Comparison of ENCODE assay signal across 8 cellular contexts in genomic region chr6:142885182-142885867, GRCh38. TPM values are rescaled to one million over a fixed set of nuclear protein-coding genes. Genes with fewer than 3 reads are reported as not detected.
DNase-seq lines count a peak whose midpoint lies in the region; ATAC-seq, FAIRE-seq and TF ChIP-seq lines count a peak whose summit lies in the region.

No MANE protein-coding gene starts in this region.

- TF ChIP-seq RAD21 in K562 (CRISPR knock-in tag; conservative IDR thresholded peaks at IDR 0.05 in 1 of 2, IDR thresholded peaks at IDR 0.05 in 1 of 2): peak in 1 of 2 experiments; percentile 25; a peak in 1 of 4 replicates

- DNase-seq in COLO829 (ENCODE audit: low spot score) (peak; percentile 63), SK-MEL-5 (ENCODE audit: low read depth, low spot score) (peak; percentile 96), K562 (ENCODE audit: extremely low read depth in 1 of 4, low spot score in 3 of 4) (peak in 1 of 4 experiments; percentile 31), DMS114 treated with DMSO at 0.1 percent for 48 hours (lab: John Stamatoyannopoulos, UW; ENCODE audit: unreplicated experiment) (no peak)

- intact Hi-C loops in K562 (cut with micrococcal nuclease): no loop called here

- no TSS peak for BruUV-seq in K562 (replicated peaks; lab: Mats Ljungman, UMichigan)

- ATAC-seq in GM19395 (IDR thresholded peaks at IDR 0.05; ENCODE audit: unreplicated experiment): peak; percentile 62
- peak; percentile 79 for ATAC-seq in HG03432 (IDR thresholded peaks at IDR 0.05; ENCODE audit: unreplicated experiment)
- no peak; the same call in 1 of the 3 replicates for ATAC-seq in K562

- H3K9ac ChIP-seq in K562 (ENCODE audit: insufficient read depth in 1 of 2, low read depth in 2 of 2, low read length in 2 of 2) (no peak overlapping the region), iPS-20b (ENCODE audit: low read depth, low read length) (peak overlapping the region; percentile 25; the same call in 1 of the 2 replicates), skeletal muscle tissue (ENCODE audit: low read depth in 1 of 3, low read length in 3 of 3) (peak overlapping the region; percentile 70 to 80 (median 79))

- POLR2A ChIA-PET in K562 (lab: Yijun Ruan, JAX): interaction anchor here (0.6 kb wide), 1 partner anchor 80 kb away, joined by 3 read pairs; no protein-coding TSS in a partner anchor

- no peak overlapping the region for H2AFZ ChIP-seq in K562 (ENCODE audit: low read depth, low read length)

- no peaks in the 10 kb centered on the region for H3K4me1 ChIP-seq in K562 (replicated peaks in 1 of 2; ENCODE audit: control insufficient read depth in 2 of 2, insufficient read depth in 2 of 2, low read length in 2 of 2)
- H3K4me1 ChIP-seq in iPS-20b (ENCODE audit: insufficient read depth, low read length): peaks cover 29% of the 10 kb centered on the region
- peaks cover 26 to 43% (median 34%) of the 10 kb centered on the region in 3 donors for H3K4me1 ChIP-seq in skeletal muscle tissue (ENCODE audit: control insufficient read depth in 3 of 3, insufficient read depth in 3 of 3, low read length in 3 of 3)

- no peak for FAIRE-seq in K562 (lab: Jason Lieb, UNC)

- no peak overlapping the region for H3K4me2 ChIP-seq in K562 (ENCODE audit: insufficient read depth, low read length)

- no peaks in the 10 kb centered on the region for H3K9me3 ChIP-seq in K562 (replicated peaks; ENCODE audit: control insufficient read depth, insufficient read depth, low read depth, low read length)
- no peaks in the 10 kb centered on the region for H3K9me3 ChIP-seq in iPS-20b (ENCODE audit: insufficient read depth, low read depth, low read length)
- no peaks in the 10 kb centered on the region for H3K9me3 ChIP-seq in skeletal muscle tissue (ENCODE audit: control insufficient read depth in 3 of 3, low read length in 3 of 3)

- no peaks in the 10 kb centered on the region for H3K9me1 ChIP-seq in K562 (ENCODE audit: control insufficient read depth, insufficient read depth, low read length)

- H3K27me3 ChIP-seq in K562 (ENCODE audit: control insufficient read depth in 2 of 2, insufficient read depth in 2 of 2, low read length in 2 of 2): 0 out of 5 replicates have a peak, but pooled peaks cover 0 to under 1% of the 10 kb centered on the region in 2 experiments
- no peaks in the 10 kb centered on the region for H3K27me3 ChIP-seq in iPS-20b (ENCODE audit: insufficient read depth, low read length)
- H3K27me3 ChIP-seq in skeletal muscle tissue (ENCODE audit: control insufficient read depth in 3 of 3, insufficient read depth in 3 of 3, low read length in 3 of 3): no peaks in the 10 kb centered on the region

- H3K27ac ChIP-seq in K562 (ENCODE audit: extremely low read depth, low read depth, low read length) (no peak overlapping the region), iPS-20b (ENCODE audit: low read length) (peak overlapping the region; percentile 16), skeletal muscle tissue (ENCODE audit: low read depth, low read length) (peak overlapping the region; percentile 90)

- no peaks in the 10 kb centered on the region for H3K79me2 ChIP-seq in K562 (ENCODE audit: control insufficient read depth, insufficient read depth, low read length)

- WGBS in K562 (ENCODE audit: insufficient coverage, low coverage, missing lambda C conversion rate): 0% methylated on average over 10 of the region's 10 CpGs

- H3K4me3 ChIP-seq in K562 (no peak overlapping the region), iPS-20b (ENCODE audit: low read length) (peak overlapping the region; percentile 5), skeletal muscle tissue (ENCODE audit: low read length in 3 of 3) (peak overlapping the region; percentile 65 to 74 (median 73))

- CTCF ChIA-PET in K562 (lab: Yijun Ruan, JAX; ENCODE audit: low intra/inter-chr PET ratio): no interaction called here

- no peaks in the 10 kb centered on the region for H4K20me1 ChIP-seq in K562 (replicated peaks; ENCODE audit: control insufficient read depth, insufficient read depth, low read length)

- TF ChIP-seq CTCF in K562 (IDR thresholded peaks at IDR 0.05 in 2 of 3, conservative IDR thresholded peaks at IDR 0.05 in 1 of 3; ENCODE audit: insufficient read depth in 2 of 3, low read depth in 1 of 3, low read length in 3 of 3): no peak

- no peak for TF ChIP-seq POLR2A in K562 (conservative IDR thresholded peaks at IDR 0.05)

- TF ChIP-seq EP300 in K562 (IDR thresholded peaks at IDR 0.05; ENCODE audit: low read length): no peak

- in situ Hi-C loops in SK-MEL-5 (cut with HindIII; ENCODE audit: low pct_unique_long_range_greater_than_20kb, low sequenced_read_pairs): no loop called here
- in situ Hi-C loops in K562 (cut with MboI): no loop called here

- H3K36me3 ChIP-seq in K562 (ENCODE audit: control insufficient read depth, insufficient read depth, low read length): no peaks in the 10 kb centered on the region
- H3K36me3 ChIP-seq in iPS-20b (ENCODE audit: insufficient read depth, low read depth, low read length): no peaks in the 10 kb centered on the region
- H3K36me3 ChIP-seq in skeletal muscle tissue (ENCODE audit: control insufficient read depth in 3 of 3, insufficient read depth in 3 of 3, low read length in 3 of 3): no peaks in the 10 kb centered on the region

TF ChIP-seq in K562, 482 proteins besides CTCF, POLR2A, EP300 and RAD21 (continues in another document):
- TF ChIP-seq SLC30A9 (CRISPR knock-in tag; IDR thresholded peaks at IDR 0.05) (no peak), ATF1 (CRISPR knock-in tag; IDR thresholded peaks at IDR 0.05) (no peak), ATF1 (tag; IDR thresholded peaks at IDR 0.05) (peak; percentile 40; the same call in 1 of the 2 replicates), NR2C1 (IDR thresholded peaks at IDR 0.05) (no peak), NR2C1 (tag; IDR thresholded peaks at IDR 0.05) (no peak), STAG1 (CRISPR knock-in tag; IDR thresholded peaks at IDR 0.05; ENCODE audit: borderline replicate concordance) (no peak)
- TF ChIP-seq, protein P1, sequence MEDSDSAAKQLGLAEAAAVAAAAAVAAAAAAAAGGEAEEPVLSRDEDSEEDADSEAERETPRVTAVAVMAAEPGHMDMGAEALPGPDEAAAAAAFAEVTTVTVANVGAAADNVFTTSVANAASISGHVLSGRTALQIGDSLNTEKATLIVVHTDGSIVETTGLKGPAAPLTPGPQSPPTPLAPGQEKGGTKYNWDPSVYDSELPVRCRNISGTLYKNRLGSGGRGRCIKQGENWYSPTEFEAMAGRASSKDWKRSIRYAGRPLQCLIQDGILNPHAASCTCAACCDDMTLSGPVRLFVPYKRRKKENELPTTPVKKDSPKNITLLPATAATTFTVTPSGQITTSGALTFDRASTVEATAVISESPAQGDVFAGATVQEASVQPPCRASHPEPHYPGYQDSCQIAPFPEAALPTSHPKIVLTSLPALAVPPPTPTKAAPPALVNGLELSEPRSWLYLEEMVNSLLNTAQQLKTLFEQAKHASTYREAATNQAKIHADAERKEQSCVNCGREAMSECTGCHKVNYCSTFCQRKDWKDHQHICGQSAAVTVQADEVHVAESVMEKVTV (CRISPR knock-in tag; IDR thresholded peaks at IDR 0.05): 0 out of 2 replicates have a peak, but pooled peaks have one; percentile 23

RNA-seq across cellular contexts. Expression of gene HIVEP2, which starts 59.7 kb away (rescaled TPM):
- 6.4 and 7.7 TPM in 2 replicates for total RNA-seq in SK-MEL-5 (2014; rRNA removed; shearing (Covaris generic))
- polyA plus RNA-seq in SK-MEL-5 (2015; cell fraction: cytosol; rRNA removed): 6.2 and 8.9 TPM in 2 replicates
- 6.8 and 8.3 TPM in 2 replicates for polyA plus RNA-seq in SK-MEL-5 (2015; cell fraction: nucleus; rRNA removed)
- 0.97 and 1.3 TPM in 2 replicates for total RNA-seq in K562 (2011; cell fraction: chromatin; rRNA removed; ENCODE audit: low replicate concordance)
- total RNA-seq in K562 (2011; cell fraction: nucleolus; rRNA removed): 0.26 and 0.33 TPM in 2 replicates
- total RNA-seq in K562 (2011; cell fraction: nucleoplasm; rRNA removed): 0.44 and 0.69 TPM in 2 replicates
- total RNA-seq in K562 (2014; rRNA removed) (0.18 and 0.29 TPM in 2 replicates), K562 (2014; rRNA removed; fragmentation: Illumina TruSeq; extraction: Trizol) (0.40 and 0.48 TPM in 2 replicates), K562 (2015; rRNA removed; fragmentation: Illumina TruSeq; extraction: Trizol) (0.45 and 0.47 TPM in 2 replicates), K562 (2021) (0.42 and 0.69 TPM in 2 replicates), skeletal muscle tissue (17.7 TPM)
- polyA plus RNA-seq in K562 (2011; rRNA removed) (1.2 and 1.4 TPM in 2 replicates), K562 (2014; fragmentation: Illumina TruSeq; extraction: Trizol) (0.28 and 0.31 TPM in 2 replicates), K562 (2014; fragmentation: Nextera tagmentation; extraction: Ambion mirVana) (under 1 TPM; under 0.01 to 0.04 TPM), K562 (2014; rRNA removed) (0.15 and 0.43 TPM in 2 replicates)
- 0.50 and 0.52 TPM in 2 replicates for polyA plus RNA-seq in K562 (2011; cell fraction: cytosol; rRNA removed)
- 1.5 and 1.9 TPM in 2 replicates for polyA plus RNA-seq in K562 (2011; cell fraction: nucleus; rRNA removed)
- 0.36 and 0.40 TPM in 2 replicates for polyA plus RNA-seq in K562 (2012)
- 2.5 and 2.8 TPM in 2 replicates for polyA minus RNA-seq in K562 (2011; rRNA and poly(A)+ RNA removed)
- 1.2 and 1.3 TPM in 2 replicates for polyA minus RNA-seq in K562 (2011; cell fraction: cytosol; rRNA and poly(A)+ RNA removed)
- 1.6 and 2.3 TPM in 2 replicates for polyA minus RNA-seq in K562 (2011; cell fraction: nucleus; rRNA and poly(A)+ RNA removed)

Comparison
In these comparisons a context has a peak if more than half of its experiments do, and no peak if none do; other contexts are left out.
1. H3K9ac ChIP-seq: peak in iPS-20b (single experiment) and skeletal muscle tissue (3 of 3); none in K562 (0 of 2).